1 cellular context compared by ENCODE assay signal in genomic region chr1:33298623-33299277, GRCh38.
TF ChIP-seq lines count a peak whose summit lies in the region.

No MANE protein-coding gene starts in this region.

TF ChIP-seq in K562, 482 proteins besides CTCF, POLR2A, EP300 and RAD21 (continued from another document):
- TF ChIP-seq ARHGAP35 (IDR thresholded peaks at IDR 0.05; ENCODE audit: partially characterized antibody) (peak; percentile 69), MAFG (tag; conservative IDR thresholded peaks at IDR 0.05) (no peak), SMC3 (conservative IDR thresholded peaks at IDR 0.05; ENCODE audit: insufficient read depth, low read depth, low read length) (peak; percentile 74), CTBP1 (IDR thresholded peaks at IDR 0.05; ENCODE audit: borderline replicate concordance) (peak; percentile 22; the same call in 1 of the 2 replicates), SMARCB1 (IDR thresholded peaks at IDR 0.05; ENCODE audit: insufficient read length, low read depth) (no peak), RCOR1 (IDR thresholded peaks at IDR 0.05; ENCODE audit: borderline replicate concordance in 1 of 2, low read depth in 2 of 2, low read length in 2 of 2) (0 out of 4 replicates have a peak, but pooled peaks of 1 of the 2 experiments have one; percentile 38), STAG1 (CRISPR knock-in tag; IDR thresholded peaks at IDR 0.05; ENCODE audit: borderline replicate concordance) (0 out of 2 replicates have a peak, but pooled peaks have one; percentile 16), ETV5 (CRISPR knock-in tag; IDR thresholded peaks at IDR 0.05; ENCODE audit: low read depth) (0 out of 2 replicates have a peak, but pooled peaks have one; percentile 12), JUN (IDR thresholded peaks at IDR 0.05; ENCODE audit: borderline replicate concordance, low read depth, low read length) (peak; percentile 10; the same call in 1 of the 2 replicates), JUN (CRISPR knock-in tag; IDR thresholded peaks at IDR 0.05; ENCODE audit: borderline replicate concordance) (no peak), IRF9 (tag; IDR thresholded peaks at IDR 0.05) (no peak), SAFB2 (IDR thresholded peaks at IDR 0.05; ENCODE audit: borderline replicate concordance, low read depth, low read length, severe bottlenecking) (no peak)
